ENCODE assay signal across 1 cellular context in the genomic region with DNA sequence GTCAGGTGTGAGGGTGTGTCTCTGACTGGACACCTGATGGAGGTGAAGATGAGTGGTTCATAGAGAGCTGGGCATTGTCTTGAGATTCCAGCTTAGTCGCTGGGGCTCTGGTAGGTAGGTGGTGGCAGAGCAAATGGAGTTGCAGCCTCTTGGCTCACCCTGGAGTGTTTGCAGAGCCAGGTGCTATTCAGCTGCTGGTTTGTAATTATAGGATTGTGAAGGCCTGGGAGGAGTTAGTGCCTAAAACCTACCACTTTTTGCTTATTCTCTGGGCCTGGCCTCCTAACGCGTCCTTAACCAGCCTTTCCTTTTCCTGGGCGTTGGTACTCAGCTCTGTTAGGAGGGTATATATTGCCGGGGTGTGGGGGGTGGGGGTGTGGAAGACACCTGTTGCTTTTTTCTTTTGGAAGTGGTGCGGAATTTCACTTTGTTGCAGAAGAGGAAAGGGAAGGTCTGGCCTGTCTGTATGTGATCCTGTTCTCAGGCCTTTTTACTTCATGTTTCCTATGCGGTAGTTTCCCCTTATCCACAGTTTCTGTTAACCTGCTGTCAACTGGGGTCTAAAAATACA.
TF ChIP-seq lines count a peak whose summit lies in the region.

No MANE protein-coding gene starts in this region.

TF ChIP-seq in GM23338, 12 proteins besides CTCF, POLR2A, EP300 and RAD21 (continued from another document):
- TF ChIP-seq, protein P1, sequence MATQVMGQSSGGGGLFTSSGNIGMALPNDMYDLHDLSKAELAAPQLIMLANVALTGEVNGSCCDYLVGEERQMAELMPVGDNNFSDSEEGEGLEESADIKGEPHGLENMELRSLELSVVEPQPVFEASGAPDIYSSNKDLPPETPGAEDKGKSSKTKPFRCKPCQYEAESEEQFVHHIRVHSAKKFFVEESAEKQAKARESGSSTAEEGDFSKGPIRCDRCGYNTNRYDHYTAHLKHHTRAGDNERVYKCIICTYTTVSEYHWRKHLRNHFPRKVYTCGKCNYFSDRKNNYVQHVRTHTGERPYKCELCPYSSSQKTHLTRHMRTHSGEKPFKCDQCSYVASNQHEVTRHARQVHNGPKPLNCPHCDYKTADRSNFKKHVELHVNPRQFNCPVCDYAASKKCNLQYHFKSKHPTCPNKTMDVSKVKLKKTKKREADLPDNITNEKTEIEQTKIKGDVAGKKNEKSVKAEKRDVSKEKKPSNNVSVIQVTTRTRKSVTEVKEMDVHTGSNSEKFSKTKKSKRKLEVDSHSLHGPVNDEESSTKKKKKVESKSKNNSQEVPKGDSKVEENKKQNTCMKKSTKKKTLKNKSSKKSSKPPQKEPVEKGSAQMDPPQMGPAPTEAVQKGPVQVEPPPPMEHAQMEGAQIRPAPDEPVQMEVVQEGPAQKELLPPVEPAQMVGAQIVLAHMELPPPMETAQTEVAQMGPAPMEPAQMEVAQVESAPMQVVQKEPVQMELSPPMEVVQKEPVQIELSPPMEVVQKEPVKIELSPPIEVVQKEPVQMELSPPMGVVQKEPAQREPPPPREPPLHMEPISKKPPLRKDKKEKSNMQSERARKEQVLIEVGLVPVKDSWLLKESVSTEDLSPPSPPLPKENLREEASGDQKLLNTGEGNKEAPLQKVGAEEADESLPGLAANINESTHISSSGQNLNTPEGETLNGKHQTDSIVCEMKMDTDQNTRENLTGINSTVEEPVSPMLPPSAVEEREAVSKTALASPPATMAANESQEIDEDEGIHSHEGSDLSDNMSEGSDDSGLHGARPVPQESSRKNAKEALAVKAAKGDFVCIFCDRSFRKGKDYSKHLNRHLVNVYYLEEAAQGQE (IDR thresholded peaks at IDR 0.05; ENCODE audit: unreplicated experiment): no peak
- no peak for TF ChIP-seq POLR2AphosphoS5 (IDR thresholded peaks at IDR 0.05; ENCODE audit: low read depth)
- TF ChIP-seq CREB1 (CRISPR knock-in tag; IDR thresholded peaks at IDR 0.05; ENCODE audit: low read depth): no peak
- TF ChIP-seq STAT1 (IDR thresholded peaks at IDR 0.05; ENCODE audit: unreplicated experiment): no peak
- no peak for TF ChIP-seq ZNF114 (CRISPR knock-in tag; IDR thresholded peaks at IDR 0.05)
- TF ChIP-seq EZH2 (IDR thresholded peaks at IDR 0.05; ENCODE audit: low read depth, unreplicated experiment): no peak
- no peak for TF ChIP-seq NANOG (IDR thresholded peaks at IDR 0.05; ENCODE audit: borderline replicate concordance)
